Comparison of ENCODE assay signal across 18 cellular contexts in the genomic region with DNA sequence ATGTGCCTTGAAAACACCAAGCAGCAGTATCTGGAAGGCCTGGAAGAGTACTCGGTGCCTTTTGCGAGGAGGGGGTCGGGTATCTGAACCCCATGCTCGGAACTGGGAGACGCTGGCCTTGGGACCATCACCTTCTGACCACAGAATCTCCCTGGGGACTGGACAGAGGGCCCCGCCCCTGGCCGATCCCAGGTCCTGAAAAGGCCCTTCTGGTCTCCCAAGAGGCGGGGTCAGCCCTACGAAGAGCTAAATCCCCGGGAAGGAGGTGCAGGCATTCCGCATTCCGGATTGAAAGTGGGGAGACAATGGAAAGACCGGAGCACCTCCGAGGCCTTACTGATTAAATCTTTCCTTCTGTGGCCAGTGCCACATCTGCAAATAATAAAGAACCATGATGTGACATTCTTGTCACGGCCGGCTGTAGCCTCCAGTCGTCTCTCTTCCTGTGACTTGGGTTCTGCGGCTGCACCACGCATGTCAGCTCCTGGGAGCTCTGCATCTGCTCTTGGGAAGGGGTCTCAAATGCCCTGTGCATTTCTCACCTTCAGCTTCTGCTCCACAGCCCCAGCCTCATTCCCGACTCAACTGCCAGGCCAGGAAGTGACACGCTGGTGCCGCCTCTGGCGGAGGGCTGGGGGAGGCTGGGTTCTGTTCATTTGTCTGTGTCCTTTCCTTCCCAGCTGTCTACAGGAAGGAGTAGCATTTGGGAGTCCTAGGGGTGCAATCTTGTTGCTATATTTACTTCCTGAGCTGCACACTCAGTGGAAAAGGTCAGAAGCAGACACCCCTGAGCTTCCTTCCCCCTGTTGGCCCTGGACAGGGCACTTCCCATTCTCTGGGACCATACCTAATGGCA.
DNase-seq lines count a peak whose midpoint lies in the region; ATAC-seq and TF ChIP-seq lines count a peak whose summit lies in the region.
"Had no signal": no experiment of that assay in that cellular context is flagged by ENCODE, and none has a peak within 500 bp of the region (broad histone marks: within the 10 kb centered on the region; RNA-seq: fewer than 3 reads in every experiment).

No MANE protein-coding gene starts in this region.

- no peak overlapping the region for H2AFZ ChIP-seq in parathyroid adenoma

- no peak overlapping the region for H3K4me3 Mint-ChIP-seq in activated CD4-positive, alpha-beta memory T cell treated with anti-CD3 and anti-CD28 coated beads for 36 hours
- H3K4me3 Mint-ChIP-seq: endodermal cell had no signal

- TF ChIP-seq POLR2A in GM18505 (IDR thresholded peaks at IDR 0.05; ENCODE audit: borderline replicate concordance, extremely low read depth, insufficient read depth, insufficient read length) = no peak

- H3K79me2 ChIP-seq in parathyroid adenoma = no peaks in the 10 kb centered on the region

- POLR2A ChIA-PET in activated CD4-positive, alpha-beta memory T cell treated with anti-CD3 and anti-CD28 coated beads for 36 hours (lab: Charles Lee) = no interaction called here

- H3K36me3 ChIP-seq in parathyroid adenoma (ENCODE audit: control insufficient read depth, insufficient read depth, low read length) = no peaks in the 10 kb centered on the region

- H3K27ac ChIP-seq in parathyroid adenoma = peak overlapping the region; percentile 53

- H3K4me3 ChIP-seq in parathyroid adenoma (ENCODE audit: low read depth, low read length) = no peak overlapping the region
- H3K4me3 ChIP-seq: K562 had no signal

- H3K4me1 Mint-ChIP-seq in activated CD4-positive, alpha-beta memory T cell treated with anti-CD3 and anti-CD28 coated beads for 36 hours (ENCODE audit: low read depth) = no peaks in the 10 kb centered on the region
- H3K4me1 Mint-ChIP-seq: endodermal cell had no signal

- H3K4me1 ChIP-seq in parathyroid adenoma = no peaks in the 10 kb centered on the region

- H3K9me3 ChIP-seq in parathyroid adenoma (ENCODE audit: control insufficient read depth, low read length) = no peaks in the 10 kb centered on the region

- H3K9ac ChIP-seq in parathyroid adenoma = no peak overlapping the region

- no peaks in the 10 kb centered on the region for H3K27me3 ChIP-seq in parathyroid adenoma (ENCODE audit: control insufficient read depth, insufficient read depth, low read length)

- no peaks in the 10 kb centered on the region for H3K36me3 Mint-ChIP-seq in activated CD4-positive, alpha-beta memory T cell treated with anti-CD3 and anti-CD28 coated beads for 36 hours

- CTCF ChIA-PET in activated CD4-positive, alpha-beta memory T cell treated with anti-CD3 and anti-CD28 coated beads for 36 hours (lab: Charles Lee) = interaction anchor here (1.3 to 1.4 kb wide), 2 partner anchors 9 to 12 kb away, joined by 3 to 4 read pairs; no protein-coding TSS in a partner anchor

- H3K4me2 ChIP-seq in parathyroid adenoma (ENCODE audit: low read length) = no peak overlapping the region

- no peaks in the 10 kb centered on the region for H3K9me3 Mint-ChIP-seq in activated CD4-positive, alpha-beta memory T cell treated with anti-CD3 and anti-CD28 coated beads for 36 hours
- H3K9me3 Mint-ChIP-seq: endodermal cell had no signal

- ATAC-seq in SK-N-SH treated with all-trans-retinoic acid at 6 μM for 48 hours = no peak
- peak; percentile 60 for ATAC-seq in left ventricle myocardium superior
- ATAC-seq in GM18505 (IDR thresholded peaks at IDR 0.05; ENCODE audit: unreplicated experiment) = no peak
- ATAC-seq: activated CD4-positive, CD25-positive, alpha-beta regulatory T cell treated with anti-CD3 and anti-CD28 coated beads, Interleukin-2, amount 50 U/mL, for 24 hours; HCT116; K562 had no signal

- H3K27ac Mint-ChIP-seq in activated CD4-positive, alpha-beta memory T cell treated with anti-CD3 and anti-CD28 coated beads for 36 hours = no peak overlapping the region
- H3K27ac Mint-ChIP-seq: endodermal cell had no signal

- TF ChIP-seq CTCF in parathyroid adenoma (IDR thresholded peaks at IDR 0.05) = no peak

- no peaks in the 10 kb centered on the region for H3K27me3 Mint-ChIP-seq in activated CD4-positive, alpha-beta memory T cell treated with anti-CD3 and anti-CD28 coated beads for 36 hours

- peak; percentile 26 for DNase-seq in EH (ENCODE audit: low read depth)
- no peak for DNase-seq in left ventricle myocardium superior
- DNase-seq in activated CD4-positive, alpha-beta memory T cell treated with anti-CD3 and anti-CD28 coated beads for 36 hours = no peak
- DNase-seq in activated CD4-positive, alpha-beta T cell treated with anti-CD3 and anti-CD28 coated beads for 4 hours = no peak
- DNase-seq in DMS 273 (lab: John Stamatoyannopoulos, UW; ENCODE audit: unreplicated experiment) = no peak
- DNase-seq: activated gamma-delta T cell treated with Interleukin-2 at 50 U/mL for 16 hours; amygdala; endodermal cell; hippocampal formation; NCI-H2029; nucleus accumbens; stimulated activated CD4-positive, alpha-beta T cell treated with anti-CD3 and anti-CD28 coated beads, Interleukin-4, amount 100 ng/mL, for 4 hours had no signal

- intact Hi-C loops in left ventricle myocardium superior (cut with micrococcal nuclease) = no loop called here
- intact Hi-C loops in activated CD4-positive, alpha-beta memory T cell treated with anti-CD3 and anti-CD28 coated beads for 36 hours (cut with micrococcal nuclease) = no loop called here

TF ChIP-seq in SK-N-SH treated with all-trans-retinoic acid at 6 μM for 48 hours, 23 proteins besides CTCF, POLR2A, EP300 and RAD21:
- TF ChIP-seq GLIS3 (CRISPR knock-in tag; IDR thresholded peaks at IDR 0.05) (no peak), ZNF70 (CRISPR knock-in tag; IDR thresholded peaks at IDR 0.05) (peak; percentile 51), TCF4 (CRISPR knock-in tag; IDR thresholded peaks at IDR 0.05; ENCODE audit: borderline replicate concordance) (peak; percentile 22; the same call in 1 of the 2 replicates)
- TF ChIP-seq, protein P1, sequence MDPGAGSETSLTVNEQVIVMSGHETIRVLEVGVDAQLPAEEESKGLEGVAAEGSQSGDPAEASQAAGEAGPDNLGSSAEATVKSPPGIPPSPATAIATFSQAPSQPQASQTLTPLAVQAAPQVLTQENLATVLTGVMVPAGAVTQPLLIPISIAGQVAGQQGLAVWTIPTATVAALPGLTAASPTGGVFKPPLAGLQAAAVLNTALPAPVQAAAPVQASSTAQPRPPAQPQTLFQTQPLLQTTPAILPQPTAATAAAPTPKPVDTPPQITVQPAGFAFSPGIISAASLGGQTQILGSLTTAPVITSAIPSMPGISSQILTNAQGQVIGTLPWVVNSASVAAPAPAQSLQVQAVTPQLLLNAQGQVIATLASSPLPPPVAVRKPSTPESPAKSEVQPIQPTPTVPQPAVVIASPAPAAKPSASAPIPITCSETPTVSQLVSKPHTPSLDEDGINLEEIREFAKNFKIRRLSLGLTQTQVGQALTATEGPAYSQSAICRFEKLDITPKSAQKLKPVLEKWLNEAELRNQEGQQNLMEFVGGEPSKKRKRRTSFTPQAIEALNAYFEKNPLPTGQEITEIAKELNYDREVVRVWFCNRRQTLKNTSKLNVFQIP (CRISPR knock-in tag; IDR thresholded peaks at IDR 0.05; ENCODE audit: borderline replicate concordance, low read depth) = no peak
- TF ChIP-seq, protein P2, sequence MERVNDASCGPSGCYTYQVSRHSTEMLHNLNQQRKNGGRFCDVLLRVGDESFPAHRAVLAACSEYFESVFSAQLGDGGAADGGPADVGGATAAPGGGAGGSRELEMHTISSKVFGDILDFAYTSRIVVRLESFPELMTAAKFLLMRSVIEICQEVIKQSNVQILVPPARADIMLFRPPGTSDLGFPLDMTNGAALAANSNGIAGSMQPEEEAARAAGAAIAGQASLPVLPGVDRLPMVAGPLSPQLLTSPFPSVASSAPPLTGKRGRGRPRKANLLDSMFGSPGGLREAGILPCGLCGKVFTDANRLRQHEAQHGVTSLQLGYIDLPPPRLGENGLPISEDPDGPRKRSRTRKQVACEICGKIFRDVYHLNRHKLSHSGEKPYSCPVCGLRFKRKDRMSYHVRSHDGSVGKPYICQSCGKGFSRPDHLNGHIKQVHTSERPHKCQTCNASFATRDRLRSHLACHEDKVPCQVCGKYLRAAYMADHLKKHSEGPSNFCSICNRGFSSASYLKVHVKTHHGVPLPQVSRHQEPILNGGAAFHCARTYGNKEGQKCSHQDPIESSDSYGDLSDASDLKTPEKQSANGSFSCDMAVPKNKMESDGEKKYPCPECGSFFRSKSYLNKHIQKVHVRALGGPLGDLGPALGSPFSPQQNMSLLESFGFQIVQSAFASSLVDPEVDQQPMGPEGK (CRISPR knock-in tag; IDR thresholded peaks at IDR 0.05; ENCODE audit: borderline replicate concordance) = no peak
